Comparison of ENCODE assay signal across 20 cellular contexts in genomic region chr1:85262985-85263384, GRCh38. TPM values are rescaled to one million over a fixed set of nuclear protein-coding genes. Genes with fewer than 3 reads are reported as not detected.
DNase-seq lines count a peak whose midpoint lies in the region; ATAC-seq, FAIRE-seq and TF ChIP-seq lines count a peak whose summit lies in the region.
"Had no signal": no experiment of that assay in that cellular context is flagged by ENCODE, and none has a peak within 500 bp of the region (broad histone marks: within the 10 kb centered on the region; RNA-seq: fewer than 3 reads in every experiment).

No MANE protein-coding gene starts in this region.

- peak overlapping the region; percentile 37 for H3K4me3 Mint-ChIP-seq in natural killer cell
- H3K4me3 Mint-ChIP-seq in natural killer cell treated with Interleukin-12 subunit alpha and Interleukin-12 subunit beta and Interleukin-15 and Interleukin-18, amount 100 ng/mL, for 72 hours = no peak overlapping the region

- no peak for TF ChIP-seq EP300 in K562 (IDR thresholded peaks at IDR 0.05; ENCODE audit: low read length)
- TF ChIP-seq EP300 in stomach (IDR thresholded peaks at IDR 0.05) = no peak

- H3K9ac ChIP-seq in K562 (ENCODE audit: insufficient read depth in 1 of 2, low read depth in 2 of 2, low read length in 2 of 2) = no peak overlapping the region
- H3K9ac ChIP-seq: BLaER1 treated with 17β-estradiol and CSF1 and Interleukin-3, amounts not matched to agents 10 nM and 100 nM had no signal

- peaks cover 40% of the 10 kb centered on the region for H3K36me3 ChIP-seq in K562 (ENCODE audit: control insufficient read depth, insufficient read depth, low read length)
- peaks cover 4% of the 10 kb centered on the region for H3K36me3 ChIP-seq in mucosa of descending colon (ENCODE audit: low read depth)
- peaks cover 10 to 39% (median 33%) of the 10 kb centered on the region in 4 donors for H3K36me3 ChIP-seq in stomach

- H3K27me3 Mint-ChIP-seq in natural killer cell (ENCODE audit: low read depth in 2 of 2) = no peaks in the 10 kb centered on the region
- no peaks in the 10 kb centered on the region for H3K27me3 Mint-ChIP-seq in natural killer cell treated with Interleukin-12 subunit alpha and Interleukin-12 subunit beta and Interleukin-15 and Interleukin-18, amount 100 ng/mL, for 72 hours
- H3K27me3 Mint-ChIP-seq: CD8-positive, alpha-beta memory T cell; IgD-negative memory B cell had no signal

- H3K4me1 ChIP-seq in K562 (replicated peaks in 1 of 2; ENCODE audit: control insufficient read depth in 2 of 2, insufficient read depth in 2 of 2, low read length in 2 of 2) = peaks cover 3 to 8% of the 10 kb centered on the region in 2 experiments; a peak in 4 of 5 replicates
- peaks cover 11% of the 10 kb centered on the region for H3K4me1 ChIP-seq in mucosa of descending colon (ENCODE audit: low read depth)
- H3K4me1 ChIP-seq in stomach = peaks cover 13 to 37% (median 19%) of the 10 kb centered on the region in 4 donors

- no peaks in the 10 kb centered on the region for H3K9me3 Mint-ChIP-seq in natural killer cell
- H3K9me3 Mint-ChIP-seq in natural killer cell treated with Interleukin-12 subunit alpha and Interleukin-12 subunit beta and Interleukin-15 and Interleukin-18, amount 100 ng/mL, for 72 hours = no peaks in the 10 kb centered on the region
- H3K9me3 Mint-ChIP-seq: CD8-positive, alpha-beta memory T cell had no signal

- no peak overlapping the region for H3K27ac ChIP-seq in K562 (ENCODE audit: extremely low read depth, low read depth, low read length)
- H3K27ac ChIP-seq in stomach = peak overlapping the region; percentile 17 to 70 (median 31)
- H3K27ac ChIP-seq: BLaER1 treated with 17β-estradiol and CSF1 and Interleukin-3, amounts not matched to agents 10 nM and 100 nM had no signal

- H3K4me1 Mint-ChIP-seq in natural killer cell = peaks cover 20% of the 10 kb centered on the region in 2 donors
- peaks cover 15 to 17% of the 10 kb centered on the region in 2 donors for H3K4me1 Mint-ChIP-seq in natural killer cell treated with Interleukin-12 subunit alpha and Interleukin-12 subunit beta and Interleukin-15 and Interleukin-18, amount 100 ng/mL, for 72 hours (ENCODE audit: low read depth in 2 of 2)

- H3K27ac Mint-ChIP-seq in natural killer cell = no peak overlapping the region
- no peak overlapping the region for H3K27ac Mint-ChIP-seq in natural killer cell treated with Interleukin-12 subunit alpha and Interleukin-12 subunit beta and Interleukin-15 and Interleukin-18, amount 100 ng/mL, for 72 hours

- no peak for DNase-seq in natural killer cell
- DNase-seq in natural killer cell treated with Interleukin-12 subunit alpha and Interleukin-12 subunit beta and Interleukin-15 and Interleukin-18, amount 100 ng/mL, for 72 hours (ENCODE audit: low spot score) = no peak
- DNase-seq in K562 (ENCODE audit: extremely low read depth in 1 of 4, low spot score in 3 of 4) = no peak
- no peak for DNase-seq in mucosa of descending colon
- no peak for DNase-seq in stomach
- DNase-seq in NOMO-1 treated with DMSO at 0.1 percent for 48 hours (lab: John Stamatoyannopoulos, UW; ENCODE audit: unreplicated experiment) = no peak
- DNase-seq in NCI-H2107 treated with DMSO at 0.1 percent for 48 hours (lab: John Stamatoyannopoulos, UW; ENCODE audit: unreplicated experiment) = no peak
- DNase-seq: 8988T; CD8-positive, alpha-beta memory T cell; COR-L47; DMS79 treated with DMSO at 0.1 percent for 48 hours; GF-D8; KG1 had no signal

- no peak overlapping the region for H2AFZ ChIP-seq in K562 (ENCODE audit: low read depth, low read length)

- H3K9me3 ChIP-seq in K562 (replicated peaks; ENCODE audit: control insufficient read depth, insufficient read depth, low read depth, low read length) = no peaks in the 10 kb centered on the region
- no peaks in the 10 kb centered on the region for H3K9me3 ChIP-seq in mucosa of descending colon
- H3K9me3 ChIP-seq in stomach = no peaks in the 10 kb centered on the region
- H3K9me3 ChIP-seq: HAP-1 had no signal

- H3K9me1 ChIP-seq in K562 (ENCODE audit: control insufficient read depth, insufficient read depth, low read length) = no peaks in the 10 kb centered on the region

- TF ChIP-seq CTCF in natural killer cell (IDR thresholded peaks at IDR 0.05) (no peak), K562 (IDR thresholded peaks at IDR 0.05 in 2 of 3, conservative IDR thresholded peaks at IDR 0.05 in 1 of 3; ENCODE audit: insufficient read depth in 2 of 3, low read depth in 1 of 3, low read length in 3 of 3) (no peak), mucosa of descending colon (IDR thresholded peaks at IDR 0.05) (no peak), stomach (IDR thresholded peaks at IDR 0.05) (no peak)

- FAIRE-seq in K562 (lab: Jason Lieb, UNC) = no peak
- FAIRE-seq: D721Med, H1, HepG2 had no signal

- BruUV-seq in K562 (replicated peaks; lab: Mats Ljungman, UMichigan) = no TSS peak

- no peak overlapping the region for H3K4me2 ChIP-seq in K562 (ENCODE audit: insufficient read depth, low read length)
- H3K4me2 ChIP-seq: BLaER1 treated with 17β-estradiol and CSF1 and Interleukin-3, amounts not matched to agents 10 nM and 100 nM had no signal

- ATAC-seq in natural killer cell = no peak
- no peak for ATAC-seq in natural killer cell treated with Interleukin-12 subunit alpha and Interleukin-12 subunit beta and Interleukin-15 and Interleukin-18, amount 100 ng/mL, for 72 hours
- no peak for ATAC-seq in K562
- peak; percentile 6 for ATAC-seq in mucosa of descending colon
- no peak for ATAC-seq in HG02571 (IDR thresholded peaks at IDR 0.05; ENCODE audit: unreplicated experiment)
- ATAC-seq: HepG2 had no signal

- TF ChIP-seq POLR2A in K562 (conservative IDR thresholded peaks at IDR 0.05) = no peak
- TF ChIP-seq POLR2A in stomach (IDR thresholded peaks at IDR 0.05) = no peak

- H3K36me3 Mint-ChIP-seq in natural killer cell = no peaks in the 10 kb centered on the region
- H3K36me3 Mint-ChIP-seq in natural killer cell treated with Interleukin-12 subunit alpha and Interleukin-12 subunit beta and Interleukin-15 and Interleukin-18, amount 100 ng/mL, for 72 hours = peaks cover 11% of the 10 kb centered on the region

- no peak for TF ChIP-seq RAD21 in K562 (CRISPR knock-in tag; conservative IDR thresholded peaks at IDR 0.05 in 1 of 2, IDR thresholded peaks at IDR 0.05 in 1 of 2)

- intact Hi-C loops in natural killer cell (cut with micrococcal nuclease) (no loop called here), K562 (cut with micrococcal nuclease) (no loop called here), mucosa of descending colon (cut with DNase I, micrococcal nuclease) (loop anchor here in 1 of 2 donors (5.0 kb wide), 2 partner anchors 266 to 321 kb away; partner anchors contain the start of gene MCOLN2), stomach (cut with DNase I; ENCODE audit: low total_unique reads) (no loop called here)

- POLR2A ChIA-PET in K562 (lab: Yijun Ruan, JAX) = interaction anchor here (0.7 to 1.5 kb wide), 2 partner anchors 13 to 14 kb away, joined by 4 to 5 read pairs; partner anchors contain the start of gene BCL10

- H3K27me3 ChIP-seq in K562 (ENCODE audit: control insufficient read depth in 2 of 2, insufficient read depth in 2 of 2, low read length in 2 of 2) (no peaks in the 10 kb centered on the region), stomach (no peaks in the 10 kb centered on the region)
- H3K27me3 ChIP-seq: BLaER1 treated with 17β-estradiol and CSF1 and Interleukin-3, amounts not matched to agents 10 nM and 100 nM had no signal

- peaks cover 15% of the 10 kb centered on the region for H3K79me2 ChIP-seq in K562 (ENCODE audit: control insufficient read depth, insufficient read depth, low read length)

- in situ Hi-C loops in K562 (cut with MboI) = no loop called here

- no peak overlapping the region for H3K4me3 ChIP-seq in K562
- H3K4me3 ChIP-seq in mucosa of descending colon = no peak overlapping the region
- no peak overlapping the region for H3K4me3 ChIP-seq in stomach
- H3K4me3 ChIP-seq: BLaER1 treated with 17β-estradiol and CSF1 and Interleukin-3, amounts not matched to agents 10 nM and 100 nM; HAP-1 had no signal

- H4K20me1 ChIP-seq in K562 (replicated peaks; ENCODE audit: control insufficient read depth, insufficient read depth, low read length) = peaks cover 7% of the 10 kb centered on the region; the same call in 1 of the 2 replicates

- CTCF ChIA-PET in K562 (lab: Yijun Ruan, JAX; ENCODE audit: low intra/inter-chr PET ratio) = no interaction called here

RNA-seq across cellular contexts. Expression of gene C1orf52, which starts 3.5 kb away (rescaled TPM):
- 10 to 100 TPM; 50.6 to 67.3 (median 58.9) TPM for total RNA-seq in natural killer cell
- total RNA-seq in natural killer cell treated with Interleukin-12 subunit alpha and Interleukin-12 subunit beta and Interleukin-15 and Interleukin-18, amount 100 ng/mL, for 72 hours = 10 to 100 TPM; 28.6 to 29.6 TPM
- 24.3 and 26.2 TPM in 2 replicates for total RNA-seq in K562 (2011; cell fraction: chromatin; rRNA removed; ENCODE audit: low replicate concordance)
- 10.3 and 16.3 TPM in 2 replicates for total RNA-seq in K562 (2011; cell fraction: nucleolus; rRNA removed)
- total RNA-seq in K562 (2011; cell fraction: nucleoplasm; rRNA removed) = 15.6 and 17.2 TPM in 2 replicates
- total RNA-seq in K562 (2014; rRNA removed) = 36.1 and 58.6 TPM in 2 replicates
- 30.1 and 31.6 TPM in 2 replicates for total RNA-seq in K562 (2014; rRNA removed; fragmentation: Illumina TruSeq; extraction: Trizol)
- 33.2 and 34.7 TPM in 2 replicates for total RNA-seq in K562 (2015; rRNA removed; fragmentation: Illumina TruSeq; extraction: Trizol)
- 33.0 and 34.8 TPM in 2 replicates for total RNA-seq in K562 (2021)
- polyA plus RNA-seq in K562 (2011; rRNA removed) = 36.0 and 38.5 TPM in 2 replicates
- 22.8 and 39.6 TPM in 2 replicates for polyA plus RNA-seq in K562 (2011; cell fraction: cytosol; rRNA removed)
- polyA plus RNA-seq in K562 (2011; cell fraction: nucleus; rRNA removed) = 40.2 and 52.5 TPM in 2 replicates
- 32.5 and 34.3 TPM in 2 replicates for polyA plus RNA-seq in K562 (2012)
- 24.7 and 38.7 TPM in 2 replicates for polyA plus RNA-seq in K562 (2014; fragmentation: Illumina TruSeq; extraction: Trizol)
- polyA plus RNA-seq in K562 (2014; fragmentation: Nextera tagmentation; extraction: Ambion mirVana) = 10 to 100 TPM; 17.0 to 22.5 TPM
- 33.5 and 41.7 TPM in 2 replicates for polyA plus RNA-seq in K562 (2014; rRNA removed)
- 12.1 and 14.3 TPM in 2 replicates for polyA minus RNA-seq in K562 (2011; rRNA and poly(A)+ RNA removed)
- polyA minus RNA-seq in K562 (2011; cell fraction: cytosol; rRNA and poly(A)+ RNA removed) = 19.7 and 21.9 TPM in 2 replicates
- polyA minus RNA-seq in K562 (2011; cell fraction: nucleus; rRNA and poly(A)+ RNA removed) = 13.2 and 14.4 TPM in 2 replicates
- 10 to 100 TPM; 17.4 to 24.7 (median 19.2) TPM for total RNA-seq in mucosa of descending colon
- total RNA-seq in stomach = 10 to 100 TPM in 3 of 5 donors, 1 to 10 TPM in 2; 5.8 to 39.3 (median 23.5) TPM
- 10 to 100 TPM; 11.1 to 16.8 (median 11.9) TPM for polyA plus RNA-seq in stomach

RNA-seq across cellular contexts. Expression of gene BCL10, which starts 13.4 kb away (rescaled TPM):
- total RNA-seq in natural killer cell (10 to 100 TPM; 46.3 to 49.2 (median 48.7) TPM), K562 (2014; rRNA removed) (10.0 and 11.1 TPM in 2 replicates), K562 (2014; rRNA removed; fragmentation: Illumina TruSeq; extraction: Trizol) (19.4 and 20.4 TPM in 2 replicates), K562 (2015; rRNA removed; fragmentation: Illumina TruSeq; extraction: Trizol) (16.4 and 18.6 TPM in 2 replicates), K562 (2021) (18.6 and 19.4 TPM in 2 replicates), mucosa of descending colon (100 to 1,000 TPM in 2 of 3 donors, 10 to 100 TPM in 1; 63.5 to 128 (median 121) TPM), stomach (10 to 100 TPM in 4 of 5 donors, 1 to 10 TPM in 1; 6.1 to 42.7 (median 38.5) TPM)
- 10 to 100 TPM; 13.8 to 27.8 TPM for total RNA-seq in natural killer cell treated with Interleukin-12 subunit alpha and Interleukin-12 subunit beta and Interleukin-15 and Interleukin-18, amount 100 ng/mL, for 72 hours
- 15.5 and 25.6 TPM in 2 replicates for total RNA-seq in K562 (2011; cell fraction: chromatin; rRNA removed; ENCODE audit: low replicate concordance)
- 14.5 and 15.4 TPM in 2 replicates for total RNA-seq in K562 (2011; cell fraction: nucleolus; rRNA removed)
- total RNA-seq in K562 (2011; cell fraction: nucleoplasm; rRNA removed) = 19.9 and 25.6 TPM in 2 replicates
- polyA plus RNA-seq in K562 (2011; rRNA removed) (6.5 and 8.7 TPM in 2 replicates), K562 (2014; fragmentation: Illumina TruSeq; extraction: Trizol) (11.8 and 14.7 TPM in 2 replicates), K562 (2014; fragmentation: Nextera tagmentation; extraction: Ambion mirVana) (10 to 100 TPM; 10.6 to 12.3 TPM), K562 (2014; rRNA removed) (7.8 and 8.0 TPM in 2 replicates), stomach (10 to 100 TPM in 1 of 3 donors, 1 to 10 TPM in 2; 8.1 to 23.4 (median 9.9) TPM)
- 4.9 and 5.4 TPM in 2 replicates for polyA plus RNA-seq in K562 (2011; cell fraction: cytosol; rRNA removed)
- polyA plus RNA-seq in K562 (2011; cell fraction: nucleus; rRNA removed) = 4.2 and 4.4 TPM in 2 replicates
- polyA plus RNA-seq in K562 (2012) = 8.6 and 11.1 TPM in 2 replicates
- 14.0 and 16.5 TPM in 2 replicates for polyA minus RNA-seq in K562 (2011; rRNA and poly(A)+ RNA removed)
- polyA minus RNA-seq in K562 (2011; cell fraction: cytosol; rRNA and poly(A)+ RNA removed) = 4.9 and 9.2 TPM in 2 replicates
- 19.5 and 31.8 TPM in 2 replicates for polyA minus RNA-seq in K562 (2011; cell fraction: nucleus; rRNA and poly(A)+ RNA removed)
